In the genomic region with DNA sequence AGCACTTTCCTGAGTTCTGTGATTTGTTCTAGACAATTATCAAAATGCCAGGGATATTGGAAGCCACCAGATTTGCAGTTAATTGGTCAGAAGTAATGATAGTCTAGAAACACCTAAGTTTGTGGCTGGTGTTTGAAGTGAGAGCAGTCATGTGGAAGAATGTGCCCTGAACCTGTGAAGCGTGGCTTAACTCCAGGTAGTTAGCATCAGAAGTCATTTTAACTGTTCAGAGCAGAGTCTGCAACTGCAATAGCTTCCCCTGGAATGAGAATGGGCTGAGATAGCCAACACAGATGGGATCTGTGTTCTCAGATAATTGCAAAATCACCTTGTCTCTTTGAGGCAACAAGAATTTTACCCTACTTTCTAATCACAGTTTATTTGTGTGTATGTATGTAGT, we compare ENCODE assay signal across 27 cellular contexts.
"Had no signal": no experiment of that assay in that cellular context is flagged by ENCODE, and none has a peak within 500 bp of the region (broad histone marks: within the 10 kb centered on the region; RNA-seq: fewer than 3 reads in every experiment).

No MANE protein-coding gene starts in this region.

- ATAC-seq: activated CD8-positive, alpha-beta memory T cell treated with anti-CD3 and anti-CD28 coated beads, Interleukin-2, amount 10 ng/mL, durations not matched to agents 7 days and 5 days; activated CD8-positive, alpha-beta T cell treated with anti-CD3 and anti-CD28 coated beads, Interleukin-2, amount 10 ng/mL, durations not matched to agents 7 days and 5 days; activated T-cell treated with anti-CD3 and anti-CD28 coated beads, Interleukin-2, amount 50 U/mL, for 72 hours; body of pancreas; gastrocnemius medialis; left lung; psoas muscle had no signal

- H3K36me3 Mint-ChIP-seq: activated CD8-positive, alpha-beta memory T cell treated with anti-CD3 and anti-CD28 coated beads, Interleukin-2, amount 10 ng/mL, durations not matched to agents 7 days and 5 days had no signal

- H2AFZ ChIP-seq: hepatocyte had no signal

- H3K27me3 ChIP-seq: body of pancreas, cardiac muscle cell, dorsolateral prefrontal cortex, gastrocnemius medialis, hepatocyte, left lung, neutrophil, ovary, right atrium auricular region, tibial nerve had no signal

- H3K79me2 ChIP-seq: hepatocyte had no signal

- H3K4me1 ChIP-seq: body of pancreas, gastrocnemius medialis, left lung, psoas muscle, right atrium auricular region, tibial nerve had no signal

- DNase-seq: activated CD4-positive, alpha-beta T cell treated with anti-CD3 and anti-CD28 coated beads, Interleukin-2, amount 50 U/mL, for 1 hour; activated CD8-positive, alpha-beta memory T cell treated with anti-CD3 and anti-CD28 coated beads, Interleukin-2, amount 10 ng/mL, durations not matched to agents 7 days and 5 days; activated CD8-positive, alpha-beta T cell treated with anti-CD3 and anti-CD28 coated beads, Interleukin-2, amount 10 ng/mL, durations not matched to agents 7 days and 5 days; activated naive CD4-positive, alpha-beta T cell treated with Interleukin-2 at 50 U/mL for 16 hours; activated T-cell treated with anti-CD3 and anti-CD28 coated beads, Interleukin-2, amount 50 U/mL, for 72 hours; anterior cingulate cortex; body of pancreas; dorsolateral prefrontal cortex; effector memory CD4-positive, alpha-beta T cell; gastrocnemius medialis; left lung; nephron progenitor cell; ovary; psoas muscle; stimulated activated CD4-positive, alpha-beta T cell treated with anti-CD3 and anti-CD28 coated beads, Interleukin-1b, Interleukin-23, amount 100 ng/mL, for 48 hours; stimulated activated naive CD4-positive, alpha-beta T cell treated with Interleukin-2 at 50 U/mL for 16 hours; T-helper 2 cell had no signal

- H3K27ac Mint-ChIP-seq: activated CD8-positive, alpha-beta memory T cell treated with anti-CD3 and anti-CD28 coated beads, Interleukin-2, amount 10 ng/mL, durations not matched to agents 7 days and 5 days; activated CD8-positive, alpha-beta T cell treated with anti-CD3 and anti-CD28 coated beads, Interleukin-2, amount 10 ng/mL, durations not matched to agents 7 days and 5 days; activated naive CD8-positive, alpha-beta T cell; activated T-cell treated with anti-CD3 and anti-CD28 coated beads, Interleukin-2, amount 50 U/mL, for 72 hours; nephron progenitor cell; WTC11 had no signal

- H3K4me1 Mint-ChIP-seq: activated CD8-positive, alpha-beta memory T cell treated with anti-CD3 and anti-CD28 coated beads, Interleukin-2, amount 10 ng/mL, durations not matched to agents 7 days and 5 days had no signal

- H3K9me3 ChIP-seq: body of pancreas, gastrocnemius medialis, neutrophil, ovary, psoas muscle, right atrium auricular region, tibial nerve had no signal

- H3K4me2 ChIP-seq: hepatocyte, smooth muscle cell had no signal

- H3K4me3 ChIP-seq: body of pancreas, cardiac muscle cell, coronary artery, dorsolateral prefrontal cortex, gastrocnemius medialis, hepatocyte, left lung, lung, ovary, psoas muscle, right atrium auricular region, smooth muscle cell, tibial nerve had no signal

- H3K36me3 ChIP-seq: cardiac muscle cell, gastrocnemius medialis, left lung, neutrophil, ovary, right atrium auricular region, tibial nerve had no signal

- H3K27me3 Mint-ChIP-seq: activated CD8-positive, alpha-beta memory T cell treated with anti-CD3 and anti-CD28 coated beads, Interleukin-2, amount 10 ng/mL, durations not matched to agents 7 days and 5 days; activated naive CD8-positive, alpha-beta T cell had no signal

- H3K4me3 Mint-ChIP-seq: activated CD8-positive, alpha-beta memory T cell treated with anti-CD3 and anti-CD28 coated beads, Interleukin-2, amount 10 ng/mL, durations not matched to agents 7 days and 5 days; activated CD8-positive, alpha-beta T cell treated with anti-CD3 and anti-CD28 coated beads, Interleukin-2, amount 10 ng/mL, durations not matched to agents 7 days and 5 days; activated naive CD8-positive, alpha-beta T cell; activated T-cell treated with anti-CD3 and anti-CD28 coated beads, Interleukin-2, amount 50 U/mL, for 72 hours; nephron progenitor cell; WTC11 had no signal
